In the genomic region with DNA sequence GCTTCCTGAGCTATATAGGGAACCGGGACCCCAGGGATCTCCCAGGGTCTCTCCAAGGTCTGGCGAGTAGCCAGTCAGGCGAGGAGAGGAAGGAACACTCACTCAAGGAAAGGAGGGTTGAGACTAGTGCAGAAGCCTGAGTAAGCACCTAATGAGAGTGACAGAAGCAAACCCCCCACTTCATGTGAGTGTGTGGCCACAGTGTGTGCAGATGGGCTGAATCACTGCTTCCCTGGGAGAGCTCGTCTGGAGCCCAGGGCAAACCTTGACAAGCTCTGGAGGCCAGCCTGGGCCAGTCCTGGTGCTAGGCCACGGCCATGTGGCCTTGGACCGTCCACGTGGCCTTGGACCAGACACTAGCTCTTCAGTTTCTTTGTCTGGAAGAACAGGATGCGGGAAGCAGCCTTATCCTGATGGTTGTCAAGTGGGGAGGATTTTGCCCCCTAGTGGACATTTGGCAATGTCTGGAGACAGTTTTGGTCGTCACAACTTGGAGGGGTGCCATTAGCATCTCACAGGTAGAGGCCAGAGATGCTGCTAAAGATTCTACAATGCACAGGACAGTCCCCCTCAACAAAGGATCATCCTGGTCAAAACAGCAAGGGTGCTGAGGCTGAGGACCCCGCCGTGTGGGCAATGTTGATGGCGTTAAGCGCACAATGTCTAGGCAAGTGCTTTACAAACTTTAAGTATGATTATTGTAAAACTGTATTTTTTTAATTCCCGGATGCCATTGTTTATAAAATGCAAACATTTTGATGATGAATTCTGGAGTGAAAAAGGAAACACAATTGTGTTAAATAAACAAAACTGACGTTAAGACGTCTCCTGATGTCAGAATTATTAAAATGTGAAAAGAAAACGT, we compare ENCODE assay signal across 8 cellular contexts. TPM values are rescaled to one million over a fixed set of nuclear protein-coding genes. Genes with fewer than 3 reads are reported as not detected.
DNase-seq lines count a peak whose midpoint lies in the region; ATAC-seq and TF ChIP-seq lines count a peak whose summit lies in the region.

No MANE protein-coding gene starts in this region.

- no peaks in the 10 kb centered on the region for H3F3A ChIP-seq in DOHH2 (ENCODE audit: control insufficient read depth, insufficient read depth)

- no peaks in the 10 kb centered on the region for H3K79me2 ChIP-seq in DOHH2 (ENCODE audit: control insufficient read depth, low read length)

- peak overlapping the region; percentile 68 for H3K4me2 ChIP-seq in DOHH2 (ENCODE audit: low read length)

- POLR2A ChIA-PET in Panc1 (lab: Charles Lee) = no interaction called here

- H3K36me3 ChIP-seq in DOHH2 (ENCODE audit: control insufficient read depth, low read length) (no peaks in the 10 kb centered on the region), HUES48 (ENCODE audit: control insufficient read depth, insufficient read depth, low read length) (no peaks in the 10 kb centered on the region), Panc1 (ENCODE audit: control insufficient read depth, insufficient read depth, low read length) (no peaks in the 10 kb centered on the region)

- H3K9me3 ChIP-seq in DOHH2 (ENCODE audit: control insufficient read depth, insufficient read depth, low read length) = no peaks in the 10 kb centered on the region
- H3K9me3 ChIP-seq in HUES48 (ENCODE audit: control insufficient read depth, insufficient read depth, low read length) = no peaks in the 10 kb centered on the region
- no peaks in the 10 kb centered on the region for H3K9me3 ChIP-seq in Panc1 (ENCODE audit: control insufficient read depth, insufficient read depth, low read depth, low read length)

- peak; percentile 54 for DNase-seq in Panc1 (ENCODE audit: low read depth, low spot score)
- peak; percentile 74 to 93 for DNase-seq in T47D (ENCODE audit: low read depth in 1 of 2, low spot score in 1 of 2)
- DNase-seq in islet precursor cell = peak; percentile 88
- peak in 2 of 3 donors; percentile 7 to 21 for DNase-seq in stimulated activated CD4-positive, alpha-beta T cell treated with anti-CD3 and anti-CD28 coated beads, TNF-alpha, amount 100 ng/mL, for 48 hours (ENCODE audit: low read depth in 3 of 3)
- no peak for DNase-seq in DMS79 (lab: John Stamatoyannopoulos, UW)
- DNase-seq in NK-92 treated with Interleukin-12 subunit alpha and Interleukin-12 subunit beta, amount 100 ng/mL, for 24 hours (lab: John Stamatoyannopoulos, UW) = no peak

- H3K4me1 ChIP-seq in DOHH2 (ENCODE audit: control insufficient read depth, low read length) = peaks cover 32% of the 10 kb centered on the region
- no peaks in the 10 kb centered on the region for H3K4me1 ChIP-seq in HUES48 (ENCODE audit: control insufficient read depth, insufficient read depth, low read length)
- H3K4me1 ChIP-seq in Panc1 (ENCODE audit: control insufficient read depth, insufficient read depth, low read length) = peaks cover 7% of the 10 kb centered on the region

- no peaks in the 10 kb centered on the region for H4K20me1 ChIP-seq in DOHH2 (ENCODE audit: control insufficient read depth, insufficient read depth, low read depth, low read length)

- H3K27me3 ChIP-seq in DOHH2 (ENCODE audit: control insufficient read depth, low read length) (no peaks in the 10 kb centered on the region), HUES48 (ENCODE audit: control insufficient read depth, insufficient read depth, low read length) (peaks cover 6% of the 10 kb centered on the region; the same call in 1 of the 2 replicates), Panc1 (ENCODE audit: control insufficient read depth, insufficient read depth, low read length) (no peaks in the 10 kb centered on the region)

- H3K9ac ChIP-seq in HUES48 (ENCODE audit: low read depth, low read length) = peak overlapping the region; percentile 63

- in situ Hi-C loops in Panc1 (cut with HindIII; ENCODE audit: low pct_unique_long_range_greater_than_20kb, low sequenced_read_pairs) (no loop called here), T47D (cut with HindIII; ENCODE audit: low pct_unique_long_range_greater_than_20kb, low sequenced_read_pairs) (no loop called here)

- intact Hi-C loops in Panc1 (cut with micrococcal nuclease; ENCODE audit: unreplicated experiment) = loop anchor here (5.0 to 10.0 kb wide), 2 partner anchors 47 to 65 kb away; no protein-coding TSS in a partner anchor

- peak; percentile 96 for TF ChIP-seq CTCF in DOHH2 (IDR thresholded peaks at IDR 0.05; ENCODE audit: low read depth, low read length, poor library complexity, severe bottlenecking)
- TF ChIP-seq CTCF in Panc1 (IDR thresholded peaks at IDR 0.05) = peak; percentile 86

- H3K9me2 ChIP-seq in DOHH2 (replicated peaks; ENCODE audit: control insufficient read depth, low read length) = no peaks in the 10 kb centered on the region

- BruUV-seq in Panc1 (replicated peaks; lab: Mats Ljungman, UMichigan) = no TSS peak

- CTCF ChIA-PET in Panc1 (lab: Charles Lee) = interaction anchor here (0.7 to 1.5 kb wide), 4 partner anchors 9 to 1061 kb away, joined by 3 to 6 read pairs (median 4); no protein-coding TSS in a partner anchor

- H3K27ac ChIP-seq in DOHH2 (ENCODE audit: low read depth, low read length) (no peak overlapping the region), HUES48 (ENCODE audit: low read depth, low read length) (no peak overlapping the region), Panc1 (ENCODE audit: low read length) (peak overlapping the region; percentile 69)

- ATAC-seq in Panc1 = peak; percentile 88

- H3K4me3 ChIP-seq in DOHH2 (ENCODE audit: low read length) (peak overlapping the region; percentile 51), HUES48 (ENCODE audit: low read depth, low read length) (no peak overlapping the region), Panc1 (ENCODE audit: low read depth in 2 of 2, low read length in 2 of 2) (no peak overlapping the region)

RNA-seq across cellular contexts. Expression of gene CTSH, which starts 34.8 kb away (rescaled TPM):
- total RNA-seq in Panc1 (2021; ENCODE audit: unreplicated experiment) = 178 TPM
- polyA plus RNA-seq in Panc1 (2012; ENCODE audit: insufficient read length) = 168 TPM

Comparison
In these comparisons a context has a peak if more than half of its experiments do, and no peak if none do; other contexts are left out.
1. DNase-seq: peak in Panc1 (single experiment), T47D (2 of 2), islet precursor cell (single experiment) and stimulated activated CD4-positive, alpha-beta T cell treated with anti-CD3 and anti-CD28 coated beads, TNF-alpha, amount 100 ng/mL, for 48 hours (2 of 3); none in DMS79 (single experiment) and NK-92 treated with Interleukin-12 subunit alpha and Interleukin-12 subunit beta, amount 100 ng/mL, for 24 hours (single experiment).